In the genomic region with DNA sequence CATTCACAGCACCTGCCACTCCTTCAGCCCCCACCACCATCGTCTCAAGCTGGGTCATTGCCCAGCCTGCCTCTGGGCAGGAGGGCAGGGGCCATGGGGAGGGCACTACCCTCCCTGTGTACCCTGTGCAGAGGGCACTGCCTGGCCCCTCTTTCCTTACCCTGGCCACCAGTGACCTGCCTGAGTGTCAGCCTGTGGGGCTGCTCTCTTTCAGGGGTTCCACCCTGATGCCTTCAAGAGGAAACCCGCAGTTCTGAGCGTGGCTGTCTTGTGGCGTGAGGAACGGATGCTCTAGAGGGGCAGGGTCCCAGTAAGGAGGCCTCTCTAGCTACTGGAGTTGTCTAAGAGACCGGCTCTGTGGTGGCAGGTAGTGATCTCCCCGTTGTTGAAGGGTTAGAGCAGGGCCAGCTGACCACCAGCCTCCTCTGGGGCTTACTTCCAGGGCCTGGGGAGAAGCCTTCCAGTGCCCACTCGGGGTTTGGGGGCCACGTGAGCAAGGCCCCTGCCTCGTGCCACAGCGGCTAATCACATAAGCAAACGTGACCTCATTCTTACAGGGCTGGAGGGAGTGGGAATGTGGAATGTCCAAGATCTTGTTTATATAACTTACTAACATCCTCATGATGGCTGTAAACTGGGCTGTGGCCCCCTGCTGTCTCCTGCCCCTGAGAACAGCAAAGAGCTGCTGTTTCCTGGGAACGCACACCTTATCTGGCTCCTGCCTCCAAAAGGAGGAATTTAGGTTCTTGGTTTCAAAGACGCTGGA, we compare ENCODE assay signal across 1 cellular context.
TF ChIP-seq lines count a peak whose summit lies in the region.

No MANE protein-coding gene starts in this region.

TF ChIP-seq in endothelial cell of umbilical vein, 7 proteins besides CTCF, POLR2A, EP300 and RAD21:
- TF ChIP-seq, protein P1, sequence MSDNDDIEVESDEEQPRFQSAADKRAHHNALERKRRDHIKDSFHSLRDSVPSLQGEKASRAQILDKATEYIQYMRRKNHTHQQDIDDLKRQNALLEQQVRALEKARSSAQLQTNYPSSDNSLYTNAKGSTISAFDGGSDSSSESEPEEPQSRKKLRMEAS (IDR thresholded peaks at IDR 0.05; ENCODE audit: insufficient read depth, insufficient read length) = no peak
- TF ChIP-seq FOS (IDR thresholded peaks at IDR 0.05; ENCODE audit: borderline replicate concordance, insufficient read depth, low read length) = peak; percentile 9
